1 cellular context compared by ENCODE assay signal in the genomic region with DNA sequence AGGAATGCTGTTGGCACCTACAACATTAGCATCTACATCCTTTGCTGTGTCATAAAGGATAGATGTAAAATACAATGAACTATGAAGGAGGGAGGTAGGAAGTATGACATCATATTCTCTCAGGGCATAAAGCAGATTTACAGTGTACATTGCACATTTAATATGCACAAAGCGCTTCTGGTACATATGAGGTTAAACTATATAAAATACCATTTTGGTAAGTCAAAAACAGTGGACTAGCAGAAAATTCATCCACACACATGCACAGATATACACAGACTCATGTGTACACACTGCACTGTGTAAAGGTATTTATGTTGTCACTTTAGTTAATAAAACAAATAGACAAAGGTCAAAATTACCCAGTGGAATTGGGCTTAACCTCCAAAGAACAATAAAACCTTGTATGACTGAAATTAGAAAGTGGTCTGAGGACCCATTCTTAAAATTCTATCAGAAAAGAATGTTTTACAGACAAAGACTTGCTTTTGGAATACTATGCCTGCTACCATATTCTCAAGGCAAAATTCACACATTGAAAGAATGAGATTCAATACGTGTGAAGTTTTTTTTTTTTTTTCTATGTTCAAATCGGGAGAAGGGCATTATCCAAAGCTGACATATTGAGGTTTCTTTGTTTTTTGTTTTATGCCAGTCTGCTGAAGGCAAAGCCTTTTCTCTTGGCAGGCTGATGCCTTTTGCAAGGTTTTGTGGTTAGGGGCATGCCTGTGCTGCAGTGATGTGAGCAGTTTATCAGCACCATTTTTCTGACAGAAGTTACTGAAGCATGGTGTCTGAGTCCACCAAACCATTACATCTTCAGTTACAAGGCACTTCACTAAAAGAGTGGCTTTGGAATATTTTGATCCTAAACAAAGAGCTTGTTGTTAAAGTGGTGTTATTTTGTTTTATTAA.
TF ChIP-seq lines count a peak whose summit lies in the region.

No MANE protein-coding gene starts in this region.

TF ChIP-seq in HepG2, 621 proteins besides CTCF, POLR2A, EP300 and RAD21 (continued from another document and continues in another):
- peak; percentile 55; the same call in 1 of the 2 replicates for TF ChIP-seq SOX13 (IDR thresholded peaks at IDR 0.05)
- TF ChIP-seq SOX13 (CRISPR knock-in tag; conservative IDR thresholded peaks at IDR 0.05 in 1 of 2, IDR thresholded peaks at IDR 0.05 in 1 of 2) = peak in 1 of 2 experiments; percentile 96; a peak in 2 of 4 replicates
- TF ChIP-seq HDAC1 (CRISPR knock-in tag; IDR thresholded peaks at IDR 0.05) = peak; percentile 45; the same call in 1 of the 2 replicates
- no peak for TF ChIP-seq ZNF441 (CRISPR knock-in tag; IDR thresholded peaks at IDR 0.05; ENCODE audit: borderline replicate concordance)
- TF ChIP-seq ZBTB21 (CRISPR knock-in tag; IDR thresholded peaks at IDR 0.05) = peak; percentile 64; the same call in 1 of the 2 replicates
- TF ChIP-seq NFIB (CRISPR knock-in tag; IDR thresholded peaks at IDR 0.05; ENCODE audit: borderline replicate concordance) = no peak
- no peak for TF ChIP-seq ZNF790 (CRISPR knock-in tag; IDR thresholded peaks at IDR 0.05; ENCODE audit: borderline replicate concordance)
- TF ChIP-seq MEIS1 (CRISPR knock-in tag; IDR thresholded peaks at IDR 0.05; ENCODE audit: borderline replicate concordance) = no peak
- TF ChIP-seq, protein P1, sequence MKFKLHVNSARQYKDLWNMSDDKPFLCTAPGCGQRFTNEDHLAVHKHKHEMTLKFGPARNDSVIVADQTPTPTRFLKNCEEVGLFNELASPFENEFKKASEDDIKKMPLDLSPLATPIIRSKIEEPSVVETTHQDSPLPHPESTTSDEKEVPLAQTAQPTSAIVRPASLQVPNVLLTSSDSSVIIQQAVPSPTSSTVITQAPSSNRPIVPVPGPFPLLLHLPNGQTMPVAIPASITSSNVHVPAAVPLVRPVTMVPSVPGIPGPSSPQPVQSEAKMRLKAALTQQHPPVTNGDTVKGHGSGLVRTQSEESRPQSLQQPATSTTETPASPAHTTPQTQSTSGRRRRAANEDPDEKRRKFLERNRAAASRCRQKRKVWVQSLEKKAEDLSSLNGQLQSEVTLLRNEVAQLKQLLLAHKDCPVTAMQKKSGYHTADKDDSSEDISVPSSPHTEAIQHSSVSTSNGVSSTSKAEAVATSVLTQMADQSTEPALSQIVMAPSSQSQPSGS (CRISPR knock-in tag; IDR thresholded peaks at IDR 0.05) = peak; percentile 73; the same call in 1 of the 2 replicates
- 0 out of 2 replicates have a peak, but pooled peaks have one; percentile 71 for TF ChIP-seq ELF4 (CRISPR knock-in tag; IDR thresholded peaks at IDR 0.05; ENCODE audit: borderline replicate concordance)
- TF ChIP-seq, protein P2, sequence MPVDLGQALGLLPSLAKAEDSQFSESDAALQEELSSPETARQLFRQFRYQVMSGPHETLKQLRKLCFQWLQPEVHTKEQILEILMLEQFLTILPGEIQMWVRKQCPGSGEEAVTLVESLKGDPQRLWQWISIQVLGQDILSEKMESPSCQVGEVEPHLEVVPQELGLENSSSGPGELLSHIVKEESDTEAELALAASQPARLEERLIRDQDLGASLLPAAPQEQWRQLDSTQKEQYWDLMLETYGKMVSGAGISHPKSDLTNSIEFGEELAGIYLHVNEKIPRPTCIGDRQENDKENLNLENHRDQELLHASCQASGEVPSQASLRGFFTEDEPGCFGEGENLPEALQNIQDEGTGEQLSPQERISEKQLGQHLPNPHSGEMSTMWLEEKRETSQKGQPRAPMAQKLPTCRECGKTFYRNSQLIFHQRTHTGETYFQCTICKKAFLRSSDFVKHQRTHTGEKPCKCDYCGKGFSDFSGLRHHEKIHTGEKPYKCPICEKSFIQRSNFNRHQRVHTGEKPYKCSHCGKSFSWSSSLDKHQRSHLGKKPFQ (CRISPR knock-in tag; IDR thresholded peaks at IDR 0.05; ENCODE audit: insufficient replicate concordance) = peak; percentile 53
- TF ChIP-seq RXRB (CRISPR knock-in tag; IDR thresholded peaks at IDR 0.05; ENCODE audit: borderline replicate concordance) = peak; percentile 72
- TF ChIP-seq, protein P3, sequence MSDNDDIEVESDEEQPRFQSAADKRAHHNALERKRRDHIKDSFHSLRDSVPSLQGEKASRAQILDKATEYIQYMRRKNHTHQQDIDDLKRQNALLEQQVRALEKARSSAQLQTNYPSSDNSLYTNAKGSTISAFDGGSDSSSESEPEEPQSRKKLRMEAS (IDR thresholded peaks at IDR 0.05) = peak; percentile 12; the same call in 1 of the 2 replicates
- TF ChIP-seq PRMT3 (CRISPR knock-in tag; IDR thresholded peaks at IDR 0.05; ENCODE audit: borderline replicate concordance, low read depth) = 0 out of 2 replicates have a peak, but pooled peaks have one; percentile 41
- peak; percentile 95 for TF ChIP-seq TBX3 (IDR thresholded peaks at IDR 0.05; ENCODE audit: borderline replicate concordance)
- peak; percentile 34; the same call in 1 of the 2 replicates for TF ChIP-seq ZMYM4 (CRISPR knock-in tag; IDR thresholded peaks at IDR 0.05)
- peak; percentile 85; the same call in 1 of the 2 replicates for TF ChIP-seq ISL2 (CRISPR knock-in tag; IDR thresholded peaks at IDR 0.05)
- peak; percentile 93 for TF ChIP-seq NR2F6 (IDR thresholded peaks at IDR 0.05)
- peak; percentile 94 for TF ChIP-seq NR2F6 (CRISPR knock-in tag; IDR thresholded peaks at IDR 0.05)
- no peak for TF ChIP-seq HCFC1 (IDR thresholded peaks at IDR 0.05; ENCODE audit: low read depth, low read length)
- TF ChIP-seq, protein P4, sequence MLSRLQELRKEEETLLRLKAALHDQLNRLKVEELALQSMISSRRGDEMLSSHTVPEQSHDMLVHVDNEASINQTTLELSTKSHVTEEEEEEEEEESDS (CRISPR knock-in tag; IDR thresholded peaks at IDR 0.05; ENCODE audit: borderline replicate concordance) = no peak
- TF ChIP-seq, protein P5, sequence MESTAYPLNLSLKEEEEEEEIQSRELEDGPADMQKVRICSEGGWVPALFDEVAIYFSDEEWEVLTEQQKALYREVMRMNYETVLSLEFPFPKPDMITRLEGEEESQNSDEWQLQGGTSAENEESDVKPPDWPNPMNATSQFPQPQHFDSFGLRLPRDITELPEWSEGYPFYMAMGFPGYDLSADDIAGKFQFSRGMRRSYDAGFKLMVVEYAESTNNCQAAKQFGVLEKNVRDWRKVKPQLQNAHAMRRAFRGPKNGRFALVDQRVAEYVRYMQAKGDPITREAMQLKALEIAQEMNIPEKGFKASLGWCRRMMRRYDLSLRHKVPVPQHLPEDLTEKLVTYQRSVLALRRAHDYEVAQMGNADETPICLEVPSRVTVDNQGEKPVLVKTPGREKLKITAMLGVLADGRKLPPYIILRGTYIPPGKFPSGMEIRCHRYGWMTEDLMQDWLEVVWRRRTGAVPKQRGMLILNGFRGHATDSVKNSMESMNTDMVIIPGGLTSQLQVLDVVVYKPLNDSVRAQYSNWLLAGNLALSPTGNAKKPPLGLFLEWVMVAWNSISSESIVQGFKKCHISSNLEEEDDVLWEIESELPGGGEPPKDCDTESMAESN (CRISPR knock-in tag; conservative IDR thresholded peaks at IDR 0.05) = no peak; the same call in 1 of the 2 replicates
- TF ChIP-seq, protein P6, sequence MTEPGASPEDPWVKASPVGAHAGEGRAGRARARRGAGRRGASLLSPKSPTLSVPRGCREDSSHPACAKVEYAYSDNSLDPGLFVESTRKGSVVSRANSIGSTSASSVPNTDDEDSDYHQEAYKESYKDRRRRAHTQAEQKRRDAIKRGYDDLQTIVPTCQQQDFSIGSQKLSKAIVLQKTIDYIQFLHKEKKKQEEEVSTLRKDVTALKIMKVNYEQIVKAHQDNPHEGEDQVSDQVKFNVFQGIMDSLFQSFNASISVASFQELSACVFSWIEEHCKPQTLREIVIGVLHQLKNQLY (CRISPR knock-in tag; IDR thresholded peaks at IDR 0.05) = peak; percentile 55
- TF ChIP-seq, protein P7, sequence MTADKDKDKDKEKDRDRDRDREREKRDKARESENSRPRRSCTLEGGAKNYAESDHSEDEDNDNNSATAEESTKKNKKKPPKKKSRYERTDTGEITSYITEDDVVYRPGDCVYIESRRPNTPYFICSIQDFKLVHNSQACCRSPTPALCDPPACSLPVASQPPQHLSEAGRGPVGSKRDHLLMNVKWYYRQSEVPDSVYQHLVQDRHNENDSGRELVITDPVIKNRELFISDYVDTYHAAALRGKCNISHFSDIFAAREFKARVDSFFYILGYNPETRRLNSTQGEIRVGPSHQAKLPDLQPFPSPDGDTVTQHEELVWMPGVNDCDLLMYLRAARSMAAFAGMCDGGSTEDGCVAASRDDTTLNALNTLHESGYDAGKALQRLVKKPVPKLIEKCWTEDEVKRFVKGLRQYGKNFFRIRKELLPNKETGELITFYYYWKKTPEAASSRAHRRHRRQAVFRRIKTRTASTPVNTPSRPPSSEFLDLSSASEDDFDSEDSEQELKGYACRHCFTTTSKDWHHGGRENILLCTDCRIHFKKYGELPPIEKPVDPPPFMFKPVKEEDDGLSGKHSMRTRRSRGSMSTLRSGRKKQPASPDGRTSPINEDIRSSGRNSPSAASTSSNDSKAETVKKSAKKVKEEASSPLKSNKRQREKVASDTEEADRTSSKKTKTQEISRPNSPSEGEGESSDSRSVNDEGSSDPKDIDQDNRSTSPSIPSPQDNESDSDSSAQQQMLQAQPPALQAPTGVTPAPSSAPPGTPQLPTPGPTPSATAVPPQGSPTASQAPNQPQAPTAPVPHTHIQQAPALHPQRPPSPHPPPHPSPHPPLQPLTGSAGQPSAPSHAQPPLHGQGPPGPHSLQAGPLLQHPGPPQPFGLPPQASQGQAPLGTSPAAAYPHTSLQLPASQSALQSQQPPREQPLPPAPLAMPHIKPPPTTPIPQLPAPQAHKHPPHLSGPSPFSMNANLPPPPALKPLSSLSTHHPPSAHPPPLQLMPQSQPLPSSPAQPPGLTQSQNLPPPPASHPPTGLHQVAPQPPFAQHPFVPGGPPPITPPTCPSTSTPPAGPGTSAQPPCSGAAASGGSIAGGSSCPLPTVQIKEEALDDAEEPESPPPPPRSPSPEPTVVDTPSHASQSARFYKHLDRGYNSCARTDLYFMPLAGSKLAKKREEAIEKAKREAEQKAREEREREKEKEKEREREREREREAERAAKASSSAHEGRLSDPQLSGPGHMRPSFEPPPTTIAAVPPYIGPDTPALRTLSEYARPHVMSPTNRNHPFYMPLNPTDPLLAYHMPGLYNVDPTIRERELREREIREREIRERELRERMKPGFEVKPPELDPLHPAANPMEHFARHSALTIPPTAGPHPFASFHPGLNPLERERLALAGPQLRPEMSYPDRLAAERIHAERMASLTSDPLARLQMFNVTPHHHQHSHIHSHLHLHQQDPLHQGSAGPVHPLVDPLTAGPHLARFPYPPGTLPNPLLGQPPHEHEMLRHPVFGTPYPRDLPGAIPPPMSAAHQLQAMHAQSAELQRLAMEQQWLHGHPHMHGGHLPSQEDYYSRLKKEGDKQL (CRISPR knock-in tag; IDR thresholded peaks at IDR 0.05; ENCODE audit: low read depth) = peak; percentile 62; the same call in 1 of the 2 replicates
- peak; percentile 88 for TF ChIP-seq GATAD2A (CRISPR knock-in tag; IDR thresholded peaks at IDR 0.05)
- peak; percentile 97 for TF ChIP-seq SOX5 (CRISPR knock-in tag; IDR thresholded peaks at IDR 0.05; ENCODE audit: borderline replicate concordance)
- no peak for TF ChIP-seq HNRNPK (IDR thresholded peaks at IDR 0.05; ENCODE audit: low read depth, low read length, poor library complexity, severe bottlenecking)
- TF ChIP-seq TGIF2 (CRISPR knock-in tag; IDR thresholded peaks at IDR 0.05) = 0 out of 2 replicates have a peak, but pooled peaks have one; percentile 39
- TF ChIP-seq HDAC2 (CRISPR knock-in tag; IDR thresholded peaks at IDR 0.05) = peak; percentile 83
- peak; percentile 35; the same call in 1 of the 2 replicates for TF ChIP-seq ZNF614 (CRISPR knock-in tag; IDR thresholded peaks at IDR 0.05; ENCODE audit: borderline replicate concordance)
- TF ChIP-seq ZFP36 (IDR thresholded peaks at IDR 0.05; ENCODE audit: borderline replicate concordance, low read depth, low read length, partially characterized antibody) = peak; percentile 14
- TF ChIP-seq ZNF292 (CRISPR knock-in tag; IDR thresholded peaks at IDR 0.05; ENCODE audit: borderline replicate concordance, low read depth) = peak; percentile 62; the same call in 1 of the 2 replicates
- peak; percentile 50; the same call in 1 of the 2 replicates for TF ChIP-seq SALL1 (CRISPR knock-in tag; IDR thresholded peaks at IDR 0.05)
- TF ChIP-seq, protein P8, sequence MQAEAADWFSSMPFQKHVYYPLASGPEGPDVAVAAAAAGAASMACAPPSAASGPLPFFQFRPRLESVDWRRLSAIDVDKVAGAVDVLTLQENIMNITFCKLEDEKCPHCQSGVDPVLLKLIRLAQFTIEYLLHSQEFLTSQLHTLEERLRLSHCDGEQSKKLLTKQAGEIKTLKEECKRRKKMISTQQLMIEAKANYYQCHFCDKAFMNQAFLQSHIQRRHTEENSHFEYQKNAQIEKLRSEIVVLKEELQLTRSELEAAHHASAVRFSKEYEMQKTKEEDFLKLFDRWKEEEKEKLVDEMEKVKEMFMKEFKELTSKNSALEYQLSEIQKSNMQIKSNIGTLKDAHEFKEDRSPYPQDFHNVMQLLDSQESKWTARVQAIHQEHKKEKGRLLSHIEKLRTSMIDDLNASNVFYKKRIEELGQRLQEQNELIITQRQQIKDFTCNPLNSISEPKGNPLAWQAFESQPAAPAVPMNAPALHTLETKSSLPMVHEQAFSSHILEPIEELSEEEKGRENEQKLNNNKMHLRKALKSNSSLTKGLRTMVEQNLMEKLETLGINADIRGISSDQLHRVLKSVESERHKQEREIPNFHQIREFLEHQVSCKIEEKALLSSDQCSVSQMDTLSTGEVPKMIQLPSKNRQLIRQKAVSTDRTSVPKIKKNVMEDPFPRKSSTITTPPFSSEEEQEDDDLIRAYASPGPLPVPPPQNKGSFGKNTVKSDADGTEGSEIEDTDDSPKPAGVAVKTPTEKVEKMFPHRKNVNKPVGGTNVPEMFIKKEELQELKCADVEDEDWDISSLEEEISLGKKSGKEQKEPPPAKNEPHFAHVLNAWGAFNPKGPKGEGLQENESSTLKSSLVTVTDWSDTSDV (CRISPR knock-in tag; IDR thresholded peaks at IDR 0.05) = no peak
- 0 out of 2 replicates have a peak, but pooled peaks have one; percentile 26 for TF ChIP-seq ZNF772 (CRISPR knock-in tag; IDR thresholded peaks at IDR 0.05)
- TF ChIP-seq EED (CRISPR knock-in tag; IDR thresholded peaks at IDR 0.05) = no peak
- no peak for TF ChIP-seq ZNF766 (CRISPR knock-in tag; IDR thresholded peaks at IDR 0.05; ENCODE audit: borderline replicate concordance)
- TF ChIP-seq PPARG (CRISPR knock-in tag; conservative IDR thresholded peaks at IDR 0.05) = peak; percentile 92
- 0 out of 2 replicates have a peak, but pooled peaks have one; percentile 9 for TF ChIP-seq TARDBP (CRISPR knock-in tag; IDR thresholded peaks at IDR 0.05)
- TF ChIP-seq, protein P9, sequence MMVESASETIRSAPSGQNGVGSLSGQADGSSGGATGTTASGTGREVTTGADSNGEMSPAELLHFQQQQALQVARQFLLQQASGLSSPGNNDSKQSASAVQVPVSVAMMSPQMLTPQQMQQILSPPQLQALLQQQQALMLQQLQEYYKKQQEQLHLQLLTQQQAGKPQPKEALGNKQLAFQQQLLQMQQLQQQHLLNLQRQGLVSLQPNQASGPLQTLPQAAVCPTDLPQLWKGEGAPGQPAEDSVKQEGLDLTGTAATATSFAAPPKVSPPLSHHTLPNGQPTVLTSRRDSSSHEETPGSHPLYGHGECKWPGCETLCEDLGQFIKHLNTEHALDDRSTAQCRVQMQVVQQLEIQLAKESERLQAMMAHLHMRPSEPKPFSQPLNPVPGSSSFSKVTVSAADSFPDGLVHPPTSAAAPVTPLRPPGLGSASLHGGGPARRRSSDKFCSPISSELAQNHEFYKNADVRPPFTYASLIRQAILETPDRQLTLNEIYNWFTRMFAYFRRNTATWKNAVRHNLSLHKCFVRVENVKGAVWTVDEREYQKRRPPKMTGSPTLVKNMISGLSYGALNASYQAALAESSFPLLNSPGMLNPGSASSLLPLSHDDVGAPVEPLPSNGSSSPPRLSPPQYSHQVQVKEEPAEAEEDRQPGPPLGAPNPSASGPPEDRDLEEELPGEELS (CRISPR knock-in tag; IDR thresholded peaks at IDR 0.05) = peak; percentile 88
- peak; percentile 57 for TF ChIP-seq ZEB1 (IDR thresholded peaks at IDR 0.05; ENCODE audit: insufficient replicate concordance, low read depth)
- no peak for TF ChIP-seq ZC3H13 (CRISPR knock-in tag; IDR thresholded peaks at IDR 0.05)
- no peak for TF ChIP-seq KDM5B (CRISPR knock-in tag; IDR thresholded peaks at IDR 0.05; ENCODE audit: borderline replicate concordance)
